Comparison of ENCODE assay signal across 1 cellular context in genomic region chr3:124565013-124565412, GRCh38.
TF ChIP-seq lines count a peak whose summit lies in the region.

No MANE protein-coding gene starts in this region.

TF ChIP-seq in HepG2, 621 proteins besides CTCF, POLR2A, EP300 and RAD21 (continued from another document and continues in another):
- TF ChIP-seq ZNF326 (CRISPR knock-in tag; IDR thresholded peaks at IDR 0.05; ENCODE audit: borderline replicate concordance): no peak
- TF ChIP-seq ELF4 (CRISPR knock-in tag; IDR thresholded peaks at IDR 0.05; ENCODE audit: borderline replicate concordance): no peak
- no peak for TF ChIP-seq NFYC (CRISPR knock-in tag; IDR thresholded peaks at IDR 0.05)
- no peak for TF ChIP-seq ZNF337 (CRISPR knock-in tag; IDR thresholded peaks at IDR 0.05; ENCODE audit: borderline replicate concordance, low read depth)
- no peak for TF ChIP-seq ZNF883 (CRISPR knock-in tag; IDR thresholded peaks at IDR 0.05; ENCODE audit: not compliant biosample characterization)
- no peak for TF ChIP-seq NFATC3 (CRISPR knock-in tag; IDR thresholded peaks at IDR 0.05)
- 0 out of 2 replicates have a peak, but pooled peaks have one; percentile 77 for TF ChIP-seq ZSCAN30 (CRISPR knock-in tag; IDR thresholded peaks at IDR 0.05)
- no peak for TF ChIP-seq NPAS2 (CRISPR knock-in tag; IDR thresholded peaks at IDR 0.05; ENCODE audit: borderline replicate concordance)
- TF ChIP-seq ARID5B (CRISPR knock-in tag; IDR thresholded peaks at IDR 0.05): peak; percentile 53
- 0 out of 2 replicates have a peak, but pooled peaks have one; percentile 43 for TF ChIP-seq ZNF574 (CRISPR knock-in tag; IDR thresholded peaks at IDR 0.05)
- TF ChIP-seq ZNF263 (CRISPR knock-in tag; IDR thresholded peaks at IDR 0.05): no peak
- TF ChIP-seq ZNF414 (CRISPR knock-in tag; IDR thresholded peaks at IDR 0.05): no peak
- no peak for TF ChIP-seq E2F2 (CRISPR knock-in tag; IDR thresholded peaks at IDR 0.05; ENCODE audit: borderline replicate concordance)
- TF ChIP-seq HDAC6 (IDR thresholded peaks at IDR 0.05; ENCODE audit: low read depth, low read length): no peak
- no peak for TF ChIP-seq NFAT5 (CRISPR knock-in tag; IDR thresholded peaks at IDR 0.05)
- no peak for TF ChIP-seq RBAK (CRISPR knock-in tag; IDR thresholded peaks at IDR 0.05)
- TF ChIP-seq HOMEZ (CRISPR knock-in tag; IDR thresholded peaks at IDR 0.05; ENCODE audit: low read depth): peak; percentile 74
- TF ChIP-seq PTBP1 (IDR thresholded peaks at IDR 0.05; ENCODE audit: low read depth, low read length, poor library complexity, severe bottlenecking): no peak
- TF ChIP-seq PRMT3 (CRISPR knock-in tag; IDR thresholded peaks at IDR 0.05; ENCODE audit: borderline replicate concordance, low read depth): no peak
- TF ChIP-seq FOXJ3 (CRISPR knock-in tag; IDR thresholded peaks at IDR 0.05; ENCODE audit: borderline replicate concordance): 0 out of 2 replicates have a peak, but pooled peaks have one; percentile 21
- TF ChIP-seq STAT5B (CRISPR knock-in tag; IDR thresholded peaks at IDR 0.05): no peak
- no peak; the same call in 1 of the 2 replicates for TF ChIP-seq ZNF788 (CRISPR knock-in tag; IDR thresholded peaks at IDR 0.05; ENCODE audit: borderline replicate concordance)
- TF ChIP-seq ZNF572 (CRISPR knock-in tag; IDR thresholded peaks at IDR 0.05): no peak
- peak; percentile 45; the same call in 1 of the 2 replicates for TF ChIP-seq GATAD2A (CRISPR knock-in tag; IDR thresholded peaks at IDR 0.05)
- no peak for TF ChIP-seq TARDBP (CRISPR knock-in tag; IDR thresholded peaks at IDR 0.05)
- no peak for TF ChIP-seq ZNF382 (CRISPR knock-in tag; IDR thresholded peaks at IDR 0.05; ENCODE audit: borderline replicate concordance)
- TF ChIP-seq SOX13 (IDR thresholded peaks at IDR 0.05): no peak
- peak in 1 of 2 experiments; percentile 24; a peak in 1 of 4 replicates for TF ChIP-seq SOX13 (CRISPR knock-in tag; conservative IDR thresholded peaks at IDR 0.05 in 1 of 2, IDR thresholded peaks at IDR 0.05 in 1 of 2)
- TF ChIP-seq ZNF264 (CRISPR knock-in tag; IDR thresholded peaks at IDR 0.05): no peak
- no peak for TF ChIP-seq ZUFSP (CRISPR knock-in tag; IDR thresholded peaks at IDR 0.05; ENCODE audit: borderline replicate concordance)
- no peak for TF ChIP-seq CREM (IDR thresholded peaks at IDR 0.05)
- TF ChIP-seq CREM (CRISPR knock-in tag; IDR thresholded peaks at IDR 0.05): no peak
- TF ChIP-seq FIP1L1 (IDR thresholded peaks at IDR 0.05; ENCODE audit: borderline replicate concordance, insufficient read depth, low read depth, low read length): no peak
- TF ChIP-seq NFKB2 (CRISPR knock-in tag; IDR thresholded peaks at IDR 0.05; ENCODE audit: borderline replicate concordance): no peak
- no peak for TF ChIP-seq MTA3 (CRISPR knock-in tag; IDR thresholded peaks at IDR 0.05)
- no peak for TF ChIP-seq PRPF4 (IDR thresholded peaks at IDR 0.05; ENCODE audit: low read depth, low read length, poor library complexity, severe bottlenecking)
- TF ChIP-seq MAZ (IDR thresholded peaks at IDR 0.05; ENCODE audit: borderline replicate concordance, low read depth, low read length): no peak
- no peak for TF ChIP-seq MAZ (CRISPR knock-in tag; IDR thresholded peaks at IDR 0.05; ENCODE audit: low read depth)
- no peak for TF ChIP-seq FOXK1 (CRISPR knock-in tag; IDR thresholded peaks at IDR 0.05; ENCODE audit: borderline replicate concordance, low read depth)
- TF ChIP-seq JARID2 (CRISPR knock-in tag; IDR thresholded peaks at IDR 0.05; ENCODE audit: insufficient replicate concordance): no peak
- no peak for TF ChIP-seq ZNF619 (CRISPR knock-in tag; IDR thresholded peaks at IDR 0.05)
- no peak for TF ChIP-seq ZSCAN22 (CRISPR knock-in tag; IDR thresholded peaks at IDR 0.05)
- TF ChIP-seq DRAP1 (CRISPR knock-in tag; IDR thresholded peaks at IDR 0.05): no peak; the same call in 1 of the 2 replicates
- TF ChIP-seq DR1 (CRISPR knock-in tag; IDR thresholded peaks at IDR 0.05): no peak
- no peak for TF ChIP-seq ADNP (CRISPR knock-in tag; IDR thresholded peaks at IDR 0.05)
- TF ChIP-seq STAG1 (CRISPR knock-in tag; IDR thresholded peaks at IDR 0.05): peak; percentile 100
- no peak for TF ChIP-seq ZBTB43 (CRISPR knock-in tag; conservative IDR thresholded peaks at IDR 0.05)
- TF ChIP-seq JUNB (CRISPR knock-in tag; IDR thresholded peaks at IDR 0.05; ENCODE audit: borderline replicate concordance): no peak
- TF ChIP-seq SIN3A (IDR thresholded peaks at IDR 0.05; ENCODE audit: borderline replicate concordance, low read depth, low read length): no peak
